ENCODE assay signal across 14 cellular contexts in the genomic region with DNA sequence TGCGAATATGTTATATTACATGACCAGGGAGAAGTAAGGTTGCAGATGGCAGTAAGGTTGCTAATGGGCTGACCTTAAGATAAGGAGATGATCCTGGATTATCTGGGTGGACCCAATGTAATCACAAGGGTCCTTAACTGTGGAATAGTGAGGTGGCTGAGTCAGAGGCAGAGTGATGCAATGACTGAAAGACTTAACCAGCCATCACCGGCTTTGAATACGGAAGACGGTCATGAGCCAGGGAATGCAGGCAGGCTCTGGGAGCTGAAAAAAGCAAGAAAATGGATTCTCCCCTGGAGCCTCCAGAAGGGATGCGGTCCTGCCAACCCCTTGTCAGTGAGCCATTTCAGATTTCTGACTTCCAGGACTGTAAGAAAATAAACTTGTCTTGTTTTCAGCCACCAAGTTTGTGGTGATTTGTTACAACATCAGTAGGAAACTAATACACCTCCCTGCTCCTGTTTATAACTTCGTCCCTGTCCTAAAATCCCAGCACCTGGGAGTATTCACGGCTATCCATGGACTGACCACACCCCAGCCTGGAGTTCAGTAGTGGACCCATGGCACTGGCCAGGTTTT. TPM values are rescaled to one million over a fixed set of nuclear protein-coding genes. Genes with fewer than 3 reads are reported as not detected.
DNase-seq lines count a peak whose midpoint lies in the region; ATAC-seq, FAIRE-seq and TF ChIP-seq lines count a peak whose summit lies in the region.
"Had no signal": no experiment of that assay in that cellular context is flagged by ENCODE, and none has a peak within 500 bp of the region (broad histone marks: within the 10 kb centered on the region; RNA-seq: fewer than 3 reads in every experiment).

No MANE protein-coding gene starts in this region.

- H3K9ac ChIP-seq in iPS-18a (ENCODE audit: low read length) = no peak overlapping the region

- no peaks in the 10 kb centered on the region for H3K27me3 ChIP-seq in AG04450 (ENCODE audit: control insufficient read depth, insufficient read depth, low read length)
- no peaks in the 10 kb centered on the region for H3K27me3 ChIP-seq in iPS-18a (ENCODE audit: control insufficient read depth, insufficient read depth, low read length)
- H3K27me3 ChIP-seq: sigmoid colon had no signal

- peaks cover 15% of the 10 kb centered on the region for H3K36me3 Mint-ChIP-seq in WTC11

- DNase-seq in AG04450 (ENCODE audit: low read depth, low spot score) (peak; percentile 59), HCEC 1CT (peak; percentile 90), WTC11 (ENCODE audit: low spot score) (no peak), posterior vena cava (ENCODE audit: low spot score) (no peak), DMS79 treated with DMSO at 0.1 percent for 48 hours (lab: John Stamatoyannopoulos, UW) (no peak), HTR-8/SVneo (ENCODE audit: insufficient read length, low spot score) (no peak)
- no peak for DNase-seq in stimulated activated CD4-positive, alpha-beta T cell treated with anti-CD3 and anti-CD28 coated beads, Interleukin-4, amount 100 ng/mL, for 4 hours
- DNase-seq: DND-41; kidney; NCI-H748 treated with DMSO at 0.1 percent for 48 hours; sigmoid colon; stimulated activated naive B cell treated with anti-CD40 and anti-IgM and Interleukin-4, amounts not matched to agents 10 μg/mL and 1 μg/mL and 100 μg/mL, for 72 hours had no signal

- no peak for TF ChIP-seq CTCF in AG04450 (IDR thresholded peaks at IDR 0.05; ENCODE audit: low read depth, low read length)
- no peak for TF ChIP-seq CTCF in WTC11 (IDR thresholded peaks at IDR 0.05)

- H3K36me3 ChIP-seq in iPS-18a (ENCODE audit: control insufficient read depth, low read depth, low read length) = peaks cover 4% of the 10 kb centered on the region
- H3K36me3 ChIP-seq: sigmoid colon had no signal

- no peak for FAIRE-seq in HTR-8/SVneo (lab: Jason Lieb, UNC)
- FAIRE-seq: colon, kidney had no signal

- H3K9me3 ChIP-seq in AG04450 (ENCODE audit: control insufficient read depth, insufficient read depth, low read length) (no peaks in the 10 kb centered on the region; the same call in 1 of the 2 replicates), iPS-18a (ENCODE audit: control insufficient read depth, low read depth, low read length) (no peaks in the 10 kb centered on the region)
- H3K9me3 ChIP-seq: sigmoid colon had no signal

- no peak overlapping the region for H3K4me3 Mint-ChIP-seq in WTC11
- H3K4me3 Mint-ChIP-seq: stimulated activated naive B cell treated with anti-CD40 and anti-IgM and Interleukin-4, amounts not matched to agents 10 μg/mL and 1 μg/mL and 100 μg/mL, for 72 hours had no signal

- peaks cover 44% of the 10 kb centered on the region for H3K4me1 Mint-ChIP-seq in WTC11

- intact Hi-C loops in posterior vena cava (cut with DNase I) = loop anchor here in 1 of 2 donors (2.0 kb wide), 1 partner anchor 33 kb away; no protein-coding TSS in a partner anchor

- no peak for ATAC-seq in WTC11
- ATAC-seq: stimulated activated naive B cell treated with anti-CD40 and anti-IgM and Interleukin-4, amounts not matched to agents 10 μg/mL and 1 μg/mL and 100 μg/mL, for 72 hours had no signal

- POLR2A ChIA-PET in AG04450 (lab: Yijun Ruan, JAX) = no interaction called here
- POLR2A ChIA-PET in WTC11 (lab: Charles Lee) = interaction anchor here (1.0 kb wide), 1 partner anchor 24 kb away, joined by 3 read pairs; a partner anchor contains a TSS

- H3K27me3 Mint-ChIP-seq in WTC11 (ENCODE audit: low read depth) = no peaks in the 10 kb centered on the region; the same call in 1 of the 2 replicates
- H3K27me3 Mint-ChIP-seq: stimulated activated naive B cell treated with anti-CD40 and anti-IgM and Interleukin-4, amounts not matched to agents 10 μg/mL and 1 μg/mL and 100 μg/mL, for 72 hours had no signal

- H3K9me3 Mint-ChIP-seq in WTC11 = no peaks in the 10 kb centered on the region
- H3K9me3 Mint-ChIP-seq: stimulated activated naive B cell treated with anti-CD40 and anti-IgM and Interleukin-4, amounts not matched to agents 10 μg/mL and 1 μg/mL and 100 μg/mL, for 72 hours had no signal

- CTCF ChIA-PET in AG04450 (lab: Charles Lee) (interaction anchor here (1.0 kb wide), 1 partner anchor 152 kb away, joined by 3 read pairs; no protein-coding TSS in a partner anchor), WTC11 (lab: Charles Lee) (interaction anchor here (0.6 to 1.0 kb wide), 3 partner anchors 15 to 72 kb away, joined by 3 read pairs; a partner anchor contains a TSS)

- peak overlapping the region; percentile 82; the same call in 1 of the 2 replicates for H3K27ac Mint-ChIP-seq in WTC11

- no peak overlapping the region for H3K4me3 ChIP-seq in AG04450 (ENCODE audit: low read depth, low read length)
- H3K4me3 ChIP-seq in iPS-18a (ENCODE audit: low read length) = no peak overlapping the region
- H3K4me3 ChIP-seq: sigmoid colon had no signal

- peaks cover 29% of the 10 kb centered on the region for H3K4me1 ChIP-seq in iPS-18a (ENCODE audit: control insufficient read depth, low read depth, low read length)

- H3K27ac ChIP-seq in AG04450 (ENCODE audit: low read depth, low read length) (peak overlapping the region; percentile 72), iPS-18a (ENCODE audit: low read length) (peak overlapping the region; percentile 26)
- H3K27ac ChIP-seq: sigmoid colon had no signal

TF ChIP-seq in WTC11, 78 proteins besides CTCF, POLR2A, EP300 and RAD21 (continues in another document):
- TF ChIP-seq, protein P1, sequence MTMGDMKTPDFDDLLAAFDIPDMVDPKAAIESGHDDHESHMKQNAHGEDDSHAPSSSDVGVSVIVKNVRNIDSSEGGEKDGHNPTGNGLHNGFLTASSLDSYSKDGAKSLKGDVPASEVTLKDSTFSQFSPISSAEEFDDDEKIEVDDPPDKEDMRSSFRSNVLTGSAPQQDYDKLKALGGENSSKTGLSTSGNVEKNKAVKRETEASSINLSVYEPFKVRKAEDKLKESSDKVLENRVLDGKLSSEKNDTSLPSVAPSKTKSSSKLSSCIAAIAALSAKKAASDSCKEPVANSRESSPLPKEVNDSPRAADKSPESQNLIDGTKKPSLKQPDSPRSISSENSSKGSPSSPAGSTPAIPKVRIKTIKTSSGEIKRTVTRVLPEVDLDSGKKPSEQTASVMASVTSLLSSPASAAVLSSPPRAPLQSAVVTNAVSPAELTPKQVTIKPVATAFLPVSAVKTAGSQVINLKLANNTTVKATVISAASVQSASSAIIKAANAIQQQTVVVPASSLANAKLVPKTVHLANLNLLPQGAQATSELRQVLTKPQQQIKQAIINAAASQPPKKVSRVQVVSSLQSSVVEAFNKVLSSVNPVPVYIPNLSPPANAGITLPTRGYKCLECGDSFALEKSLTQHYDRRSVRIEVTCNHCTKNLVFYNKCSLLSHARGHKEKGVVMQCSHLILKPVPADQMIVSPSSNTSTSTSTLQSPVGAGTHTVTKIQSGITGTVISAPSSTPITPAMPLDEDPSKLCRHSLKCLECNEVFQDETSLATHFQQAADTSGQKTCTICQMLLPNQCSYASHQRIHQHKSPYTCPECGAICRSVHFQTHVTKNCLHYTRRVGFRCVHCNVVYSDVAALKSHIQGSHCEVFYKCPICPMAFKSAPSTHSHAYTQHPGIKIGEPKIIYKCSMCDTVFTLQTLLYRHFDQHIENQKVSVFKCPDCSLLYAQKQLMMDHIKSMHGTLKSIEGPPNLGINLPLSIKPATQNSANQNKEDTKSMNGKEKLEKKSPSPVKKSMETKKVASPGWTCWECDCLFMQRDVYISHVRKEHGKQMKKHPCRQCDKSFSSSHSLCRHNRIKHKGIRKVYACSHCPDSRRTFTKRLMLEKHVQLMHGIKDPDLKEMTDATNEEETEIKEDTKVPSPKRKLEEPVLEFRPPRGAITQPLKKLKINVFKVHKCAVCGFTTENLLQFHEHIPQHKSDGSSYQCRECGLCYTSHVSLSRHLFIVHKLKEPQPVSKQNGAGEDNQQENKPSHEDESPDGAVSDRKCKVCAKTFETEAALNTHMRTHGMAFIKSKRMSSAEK (CRISPR knock-in tag; IDR thresholded peaks at IDR 0.05; ENCODE audit: borderline replicate concordance) = no peak
- TF ChIP-seq NFATC4 (CRISPR knock-in tag; IDR thresholded peaks at IDR 0.05) = no peak
- TF ChIP-seq ZNF219 (CRISPR knock-in tag; IDR thresholded peaks at IDR 0.05; ENCODE audit: borderline replicate concordance) = no peak
- TF ChIP-seq, protein P2, sequence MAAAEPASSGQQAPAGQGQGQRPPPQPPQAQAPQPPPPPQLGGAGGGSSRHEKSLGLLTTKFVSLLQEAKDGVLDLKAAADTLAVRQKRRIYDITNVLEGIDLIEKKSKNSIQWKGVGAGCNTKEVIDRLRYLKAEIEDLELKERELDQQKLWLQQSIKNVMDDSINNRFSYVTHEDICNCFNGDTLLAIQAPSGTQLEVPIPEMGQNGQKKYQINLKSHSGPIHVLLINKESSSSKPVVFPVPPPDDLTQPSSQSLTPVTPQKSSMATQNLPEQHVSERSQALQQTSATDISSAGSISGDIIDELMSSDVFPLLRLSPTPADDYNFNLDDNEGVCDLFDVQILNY (CRISPR knock-in tag; IDR thresholded peaks at IDR 0.05) = no peak

RNA-seq across cellular contexts. Expression of a gene that starts 4.6 kb away (rescaled TPM):
- 0.06 TPM in 1 of 2 replicates, not detected in the other for polyA plus RNA-seq in AG04450 (2011; rRNA removed)
- not detected in 2 replicates for polyA minus RNA-seq in AG04450 (2011; rRNA and poly(A)+ RNA removed)
- total RNA-seq in WTC11 (2021) (0.57 to 0.96 TPM (median 0.87 TPM) in 3 replicates), posterior vena cava (not detected)

RNA-seq across cellular contexts. Expression of a gene that starts 23.6 kb away (rescaled TPM):
- polyA plus RNA-seq in AG04450 (2011; rRNA removed) = 61.1 and 68.6 TPM in 2 replicates
- polyA minus RNA-seq in AG04450 (2011; rRNA and poly(A)+ RNA removed) = 33.3 and 43.0 TPM in 2 replicates
- total RNA-seq in WTC11 (2021) = 40.2 to 69.0 TPM (median 65.8 TPM) in 3 replicates
- total RNA-seq in posterior vena cava = 10 to 100 TPM; 35.7 to 40.9 TPM

RNA-seq across cellular contexts. Expression of a gene that starts 35.3 kb away (rescaled TPM):
- polyA plus RNA-seq in AG04450 (2011; rRNA removed) = 2.7 and 4.3 TPM in 2 replicates
- 0.74 and 1.5 TPM in 2 replicates for polyA minus RNA-seq in AG04450 (2011; rRNA and poly(A)+ RNA removed)
- total RNA-seq in WTC11 (2021) = 21.6 to 24.6 TPM (median 23.2 TPM) in 3 replicates
- total RNA-seq in posterior vena cava = 10 to 100 TPM; 10.8 to 12.4 TPM

RNA-seq across cellular contexts. Expression of a gene that starts 37.4 kb away (rescaled TPM):
- 5.5 and 8.2 TPM in 2 replicates for polyA plus RNA-seq in AG04450 (2011; rRNA removed)
- 5.6 and 8.5 TPM in 2 replicates for polyA minus RNA-seq in AG04450 (2011; rRNA and poly(A)+ RNA removed)
- 10.2 to 12.5 TPM (median 10.4 TPM) in 3 replicates for total RNA-seq in WTC11 (2021)
- total RNA-seq in posterior vena cava = under 1 TPM; 0.24 to 0.83 TPM

RNA-seq across cellular contexts. Expression of a gene that starts 46.5 kb away (rescaled TPM):
- 164 and 192 TPM in 2 replicates for polyA plus RNA-seq in AG04450 (2011; rRNA removed)
- 219 and 281 TPM in 2 replicates for polyA minus RNA-seq in AG04450 (2011; rRNA and poly(A)+ RNA removed)
- total RNA-seq in WTC11 (2021) = 93.3 to 94.6 TPM (median 93.6 TPM) in 3 replicates
- total RNA-seq in posterior vena cava = 100 to 1,000 TPM; 102 to 107 TPM

Comparison
In these comparisons a context has a peak if more than half of its experiments do, and no peak if none do; other contexts are left out.
1. DNase-seq: peak in AG04450 (single experiment) and HCEC 1CT (single experiment); none in WTC11 (single experiment), stimulated activated CD4-positive, alpha-beta T cell treated with anti-CD3 and anti-CD28 coated beads, Interleukin-4, amount 100 ng/mL, for 4 hours (0 of 2), posterior vena cava (single experiment), DMS79 treated with DMSO at 0.1 percent for 48 hours (single experiment) and HTR-8/SVneo (single experiment).